In genomic region chr18:44917184-44917864, GRCh38 we compare ENCODE assay signal across 15 cellular contexts.
DNase-seq lines count a peak whose midpoint lies in the region; ATAC-seq and TF ChIP-seq lines count a peak whose summit lies in the region.
"Had no signal": no experiment of that assay in that cellular context is flagged by ENCODE, and none has a peak within 500 bp of the region (broad histone marks: within the 10 kb centered on the region; RNA-seq: fewer than 3 reads in every experiment).

No MANE protein-coding gene starts in this region.

- DNase-seq in adipocyte (ENCODE audit: low read depth), result peak; percentile 31
- DNase-seq in heart left ventricle, result no peak
- DNase-seq in thyroid gland, result peak; percentile 61 to 68
- DNase-seq in anterior cingulate cortex (lab: John Stamatoyannopoulos, UW), result no peak
- no peak for DNase-seq in stimulated activated CD4-positive, alpha-beta T cell treated with anti-CD3 and anti-CD28 coated beads, Interleukin-4, amount 100 ng/mL, for 1 hour
- DNase-seq in tibial nerve (ENCODE audit: low spot score in 2 of 2), result no peak
- DNase-seq in SW480 (ENCODE audit: low spot score), result no peak
- DNase-seq: activated CD4-positive, alpha-beta T cell treated with anti-CD3 and anti-CD28 coated beads for 48 hours; activated naive CD8-positive, alpha-beta T cell treated with anti-CD3 and anti-CD28 coated beads, Interleukin-2, amount 10 ng/mL, durations not matched to agents 7 days and 5 days; activated T-cell treated with anti-CD3 and anti-CD28 coated beads for 4 hours; DMS53; kidney glomerular epithelial cell; spleen had no signal

- peak; percentile 61 to 76 (median 68) for ATAC-seq in heart left ventricle

- H3K9me3 ChIP-seq in adipocyte (ENCODE audit: control insufficient read depth, low read length), result no peaks in the 10 kb centered on the region
- H3K9me3 ChIP-seq in heart left ventricle, result no peaks in the 10 kb centered on the region
- no peaks in the 10 kb centered on the region for H3K9me3 ChIP-seq in muscle layer of duodenum (ENCODE audit: control insufficient read depth in 1 of 2, low read length in 2 of 2)
- no peaks in the 10 kb centered on the region for H3K9me3 ChIP-seq in thyroid gland
- no peaks in the 10 kb centered on the region for H3K9me3 ChIP-seq in tibial nerve
- H3K9me3 ChIP-seq: spleen had no signal

- TF ChIP-seq EP300 in tibial nerve (IDR thresholded peaks at IDR 0.05), result no peak

- H3K36me3 ChIP-seq in adipocyte (ENCODE audit: control insufficient read depth, insufficient read depth, low read length, severe bottlenecking) (no peaks in the 10 kb centered on the region), heart left ventricle (no peaks in the 10 kb centered on the region), muscle layer of duodenum (ENCODE audit: control insufficient read depth in 1 of 2, insufficient read depth in 2 of 2, low read length in 2 of 2) (no peaks in the 10 kb centered on the region), thyroid gland (no peaks in the 10 kb centered on the region), tibial nerve (no peaks in the 10 kb centered on the region)
- H3K36me3 ChIP-seq: spleen had no signal

- H3K4me3 ChIP-seq in adipocyte (ENCODE audit: low read length), result no peak overlapping the region
- H3K4me3 ChIP-seq in heart left ventricle, result no peak overlapping the region
- no peak overlapping the region for H3K4me3 ChIP-seq in muscle layer of duodenum (ENCODE audit: low read depth in 1 of 2, low read length in 2 of 2)
- H3K4me3 ChIP-seq in thyroid gland (replicated peaks in 1 of 3), result no peak overlapping the region
- H3K4me3 ChIP-seq in tibial nerve, result no peak overlapping the region
- H3K4me3 ChIP-seq: spleen had no signal

- H3K27me3 ChIP-seq in adipocyte (replicated peaks; ENCODE audit: control insufficient read depth, insufficient read depth, low read length) (no peaks in the 10 kb centered on the region), heart left ventricle (no peaks in the 10 kb centered on the region), muscle layer of duodenum (ENCODE audit: low read depth, low read length) (no peaks in the 10 kb centered on the region), thyroid gland (no peaks in the 10 kb centered on the region), tibial nerve (no peaks in the 10 kb centered on the region)
- H3K27me3 ChIP-seq: spleen had no signal

- H3K4me1 ChIP-seq in adipocyte (ENCODE audit: control insufficient read depth, insufficient read depth, low read length), result peaks cover 29% of the 10 kb centered on the region
- peaks cover 0 to 35% (median 15%) of the 10 kb centered on the region in 12 donors for H3K4me1 ChIP-seq in heart left ventricle
- H3K4me1 ChIP-seq in muscle layer of duodenum (ENCODE audit: control insufficient read depth in 1 of 2, insufficient read depth in 2 of 2, low read length in 2 of 2), result peaks cover 14 to 25% of the 10 kb centered on the region in 2 donors
- peaks cover 19 to 25% of the 10 kb centered on the region in 2 donors for H3K4me1 ChIP-seq in thyroid gland
- peaks cover 0 to 24% (median 7%) of the 10 kb centered on the region in 4 donors for H3K4me1 ChIP-seq in tibial nerve

- TF ChIP-seq CTCF in heart left ventricle (IDR thresholded peaks at IDR 0.05) (no peak), thyroid gland (IDR thresholded peaks at IDR 0.05) (no peak), tibial nerve (IDR thresholded peaks at IDR 0.05) (no peak)

- 61 to 80% (median 69%) methylated on average over 5 of the region's 5 CpGs for WGBS in heart left ventricle, 4 donors
- WGBS in thyroid gland, 2 donors, result 21 to 34% methylated on average over 5 of the region's 5 CpGs
- WGBS in tibial nerve, 2 donors, result 60 to 61% methylated on average over 5 of the region's 5 CpGs

- peak overlapping the region in 2 of 12 donors; percentile 6 to 52 for H3K27ac ChIP-seq in heart left ventricle
- peak overlapping the region; percentile 49 for H3K27ac ChIP-seq in muscle layer of duodenum (ENCODE audit: low read length)
- H3K27ac ChIP-seq in thyroid gland, result peak overlapping the region; percentile 17 to 69 (median 26)
- H3K27ac ChIP-seq in tibial nerve, result peak overlapping the region in 1 of 4 donors; percentile 4
- H3K27ac ChIP-seq: KMS-11, spleen had no signal

- intact Hi-C loops in heart left ventricle (cut with DNase I) (loop anchor here in 3 of 10 donors (10.0 kb wide), 2 partner anchors 297 to 467 kb away; no protein-coding TSS in a partner anchor), thyroid gland (cut with DNase I) (no loop called here)

- no peak overlapping the region for H3K9ac ChIP-seq in adipocyte (ENCODE audit: low read length)
- H3K9ac ChIP-seq: KMS-11 had no signal

- TF ChIP-seq POLR2A in heart left ventricle (IDR thresholded peaks at IDR 0.05), result no peak
- TF ChIP-seq POLR2A in thyroid gland (IDR thresholded peaks at IDR 0.05), result no peak
- TF ChIP-seq POLR2A in tibial nerve (IDR thresholded peaks at IDR 0.05), result no peak

Comparison
In these comparisons a context has a peak if more than half of its experiments do, and no peak if none do; other contexts are left out.
1. DNase-seq: peak in adipocyte (single experiment) and thyroid gland (2 of 2); none in heart left ventricle (0 of 5), anterior cingulate cortex (0 of 58), stimulated activated CD4-positive, alpha-beta T cell treated with anti-CD3 and anti-CD28 coated beads, Interleukin-4, amount 100 ng/mL, for 1 hour (single experiment), tibial nerve (0 of 2) and SW480 (single experiment).